10 cellular contexts compared by ENCODE assay signal in the genomic region with DNA sequence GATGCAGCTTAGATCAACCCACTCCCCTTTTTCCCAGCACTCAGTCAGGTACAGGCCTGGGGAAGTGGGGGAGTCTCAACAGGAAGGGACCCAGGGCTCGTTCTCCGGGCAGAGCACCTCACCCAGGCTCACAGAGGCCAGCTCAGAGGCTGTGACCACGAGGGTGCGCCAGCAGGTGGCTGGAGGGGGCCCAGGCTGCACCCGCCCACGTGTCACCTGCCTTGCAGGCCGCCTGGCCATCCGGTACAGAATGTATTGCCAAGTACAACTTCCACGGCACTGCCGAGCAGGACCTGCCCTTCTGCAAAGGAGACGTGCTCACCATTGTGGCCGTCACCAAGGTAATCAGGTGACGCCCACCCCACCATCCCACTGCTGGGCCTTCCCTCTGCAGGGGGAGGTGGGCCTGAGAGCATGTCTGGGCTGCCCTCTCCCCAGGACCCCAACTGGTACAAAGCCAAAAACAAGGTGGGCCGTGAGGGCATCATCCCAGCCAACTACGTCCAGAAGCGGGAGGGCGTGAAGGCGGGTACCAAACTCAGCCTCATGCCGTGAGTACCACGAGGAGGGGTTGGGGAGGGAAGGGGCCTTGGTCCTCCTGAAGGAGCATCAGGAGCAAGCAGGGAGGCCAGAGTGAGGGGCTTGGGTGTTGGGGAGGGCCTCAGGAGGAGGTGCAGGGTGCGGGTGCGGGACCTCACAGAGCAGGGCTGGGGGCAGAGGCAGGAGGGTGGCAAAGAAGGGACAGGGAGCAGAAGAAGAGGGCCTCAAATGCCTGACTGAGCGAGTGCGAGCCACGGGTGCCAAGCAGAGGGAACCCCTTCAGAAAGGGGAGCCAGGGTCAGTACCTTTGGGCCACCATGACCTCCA. TPM values are rescaled to one million over a fixed set of nuclear protein-coding genes. Genes with fewer than 3 reads are reported as not detected.
A peak's percentile ranks its signal among the peaks of the same experiment; 100 is the strongest.
DNase-seq lines count a peak whose midpoint lies in the region; ATAC-seq, FAIRE-seq and TF ChIP-seq lines count a peak whose summit lies in the region.
"Had no signal": no experiment of that assay in that cellular context is flagged by ENCODE, and none has a peak within 500 bp of the region (broad histone marks: within the 10 kb centered on the region; RNA-seq: fewer than 3 reads in every experiment).

No MANE protein-coding gene starts in this region.

- ATAC-seq in HG02798 (IDR thresholded peaks at IDR 0.05; ENCODE audit: poor library complexity, unreplicated experiment) (peak; percentile 32), mucosa of descending colon (peak; percentile 59), HG03135 (IDR thresholded peaks at IDR 0.05; ENCODE audit: unreplicated experiment) (no peak)

- TF ChIP-seq CTCF in astrocyte (IDR thresholded peaks at IDR 0.05; ENCODE audit: insufficient read depth, low read depth, low read length) (no peak), mucosa of descending colon (IDR thresholded peaks at IDR 0.05) (no peak), lower leg skin (IDR thresholded peaks at IDR 0.05) (no peak)

- no peak overlapping the region for H3K18ac ChIP-seq in trophoblast cell (ENCODE audit: low read length)

- H3K9me3 Mint-ChIP-seq in CD4-positive, alpha-beta memory T cell, result no peaks in the 10 kb centered on the region
- H3K9me3 Mint-ChIP-seq in astrocyte (ENCODE audit: unreplicated experiment), result no peaks in the 10 kb centered on the region

- no peak overlapping the region for H4K8ac ChIP-seq in trophoblast cell (ENCODE audit: low read depth, low read length)

- H2BK12ac ChIP-seq in trophoblast cell (ENCODE audit: low read length), result no peak overlapping the region

- peaks cover 69% of the 10 kb centered on the region for H3K4me1 ChIP-seq in CD4-positive, alpha-beta memory T cell (ENCODE audit: insufficient read depth, low read length)
- H3K4me1 ChIP-seq in astrocyte (ENCODE audit: insufficient read depth, low read length) (no peaks in the 10 kb centered on the region), mucosa of descending colon (ENCODE audit: low read depth) (peaks cover 15% of the 10 kb centered on the region), trophoblast cell (ENCODE audit: control insufficient read depth in 1 of 2, insufficient read depth in 2 of 2, low read length in 2 of 2) (no peaks in the 10 kb centered on the region)

- no peak overlapping the region for H3K23ac ChIP-seq in trophoblast cell (ENCODE audit: low read length)

- peak overlapping the region; percentile 83 to 97 (median 91) for H3K27ac Mint-ChIP-seq in CD4-positive, alpha-beta memory T cell
- H3K27ac Mint-ChIP-seq in astrocyte (ENCODE audit: unreplicated experiment), result no peak overlapping the region
- H3K27ac Mint-ChIP-seq: progenitor cell of endocrine pancreas had no signal

- H4K91ac ChIP-seq in trophoblast cell (ENCODE audit: low read depth, low read length), result no peak overlapping the region

- WGBS in trophoblast cell (ENCODE audit: extremely low coverage, insufficient coverage, insufficient read length), result no CpG with 5 or more reads among the region's 25 CpGs
- WGBS in lower leg skin, 2 donors, result 85 to 92% methylated on average over 19 to 22 of the region's 25 CpGs

- H4K12ac ChIP-seq in trophoblast cell (ENCODE audit: low read depth, low read length), result no peak overlapping the region

- H3K4me3 ChIP-seq in CD4-positive, alpha-beta memory T cell (ENCODE audit: low read length in 2 of 2), result no peak overlapping the region
- H3K4me3 ChIP-seq in astrocyte (ENCODE audit: insufficient read depth, low read depth, low read length) (no peak overlapping the region), mucosa of descending colon (no peak overlapping the region), trophoblast cell (ENCODE audit: low read depth, low read length) (no peak overlapping the region), lower leg skin (ENCODE audit: low read depth, poor library complexity, severe bottlenecking) (no peak overlapping the region)

- no peak overlapping the region for H2BK5ac ChIP-seq in trophoblast cell (ENCODE audit: low read depth, low read length, poor library complexity)

- no peak for DNase-seq in CD4-positive, alpha-beta memory T cell
- no peak for DNase-seq in astrocyte (ENCODE audit: low read depth)
- DNase-seq in mucosa of descending colon, result peak; percentile 57 to 82 (median 72)
- DNase-seq in trophoblast cell, result no peak
- no peak for DNase-seq in lower leg skin (ENCODE audit: low spot score in 2 of 2)
- DNase-seq in HEK293T (ENCODE audit: extremely low spot score), result no peak
- DNase-seq: cortex of kidney had no signal

- peaks cover 68% of the 10 kb centered on the region for H4K20me1 ChIP-seq in astrocyte (ENCODE audit: insufficient read depth, low read length)

- no peak overlapping the region for H2AK5ac ChIP-seq in trophoblast cell (ENCODE audit: low read length)

- no peak for TF ChIP-seq POLR2A in lower leg skin (IDR thresholded peaks at IDR 0.05)

- H2AFZ ChIP-seq in astrocyte (ENCODE audit: low read depth, low read length) (no peak overlapping the region), trophoblast cell (ENCODE audit: insufficient read depth, low read length, poor library complexity) (no peak overlapping the region)

- no peak overlapping the region for H3K9ac ChIP-seq in astrocyte (ENCODE audit: low read length)
- no peak overlapping the region for H3K9ac ChIP-seq in trophoblast cell (ENCODE audit: low read length)

- H3K14ac ChIP-seq in trophoblast cell (ENCODE audit: low read length), result no peak overlapping the region

- peaks cover 34 to 68% (median 48%) of the 10 kb centered on the region in 4 donors for H3K4me1 Mint-ChIP-seq in CD4-positive, alpha-beta memory T cell
- H3K4me1 Mint-ChIP-seq in astrocyte (ENCODE audit: low read depth, unreplicated experiment), result peaks cover 6% of the 10 kb centered on the region

- no peak for FAIRE-seq in astrocyte (lab: Jason Lieb, UNC)

- no peaks in the 10 kb centered on the region for H3K27me3 Mint-ChIP-seq in CD4-positive, alpha-beta memory T cell
- H3K27me3 Mint-ChIP-seq in astrocyte (ENCODE audit: low read depth, unreplicated experiment), result no peaks in the 10 kb centered on the region
- H3K27me3 Mint-ChIP-seq: progenitor cell of endocrine pancreas had no signal

- H3K27me3 ChIP-seq in CD4-positive, alpha-beta memory T cell (ENCODE audit: insufficient read depth, low read length), result no peaks in the 10 kb centered on the region
- no peaks in the 10 kb centered on the region for H3K27me3 ChIP-seq in astrocyte (ENCODE audit: insufficient read depth, low read length)
- no peaks in the 10 kb centered on the region for H3K27me3 ChIP-seq in trophoblast cell (ENCODE audit: insufficient read depth, low read length)

- peak overlapping the region; percentile 84 for H3K27ac ChIP-seq in CD4-positive, alpha-beta memory T cell (ENCODE audit: low read depth, low read length)
- H3K27ac ChIP-seq in astrocyte (ENCODE audit: low read depth, low read length), result no peak overlapping the region
- no peak overlapping the region for H3K27ac ChIP-seq in trophoblast cell (ENCODE audit: low read depth, low read length)

- peaks cover 48% of the 10 kb centered on the region for H3K36me3 ChIP-seq in CD4-positive, alpha-beta memory T cell (ENCODE audit: insufficient read depth, low read length)
- H3K36me3 ChIP-seq in astrocyte (ENCODE audit: insufficient read depth, low read length) (peaks cover 6% of the 10 kb centered on the region), mucosa of descending colon (ENCODE audit: low read depth) (peaks cover 9% of the 10 kb centered on the region), trophoblast cell (ENCODE audit: control insufficient read depth in 1 of 2, insufficient read depth in 2 of 2, low read length in 2 of 2) (peaks cover 53 to 55% of the 10 kb centered on the region in 2 experiments)

- peak overlapping the region in 3 of 8 donors; percentile 29 to 43 (median 40) for H3K4me3 Mint-ChIP-seq in CD4-positive, alpha-beta memory T cell
- peak overlapping the region; percentile 50 for H3K4me3 Mint-ChIP-seq in astrocyte (ENCODE audit: unreplicated experiment)

- no peak overlapping the region for H3K4ac ChIP-seq in trophoblast cell (ENCODE audit: low read depth, low read length)

- CTCF ChIA-PET in CD4-positive, alpha-beta memory T cell (lab: Charles Lee; ENCODE audit: partially characterized antibody), result interaction anchor here (0.9 to 36.4 kb wide), 12 partner anchors 9 to 165 kb away, joined by 3 to 1908 read pairs (median 4); a partner anchor contains a TSS
- CTCF ChIA-PET in HEK293T (lab: Yijun Ruan, JAX), result interaction anchor here (0.9 to 1.5 kb wide), 10 partner anchors 11 to 167 kb away, joined by 3 to 11 read pairs (median 6); no protein-coding TSS in a partner anchor

- peaks cover 21 to 68% of the 10 kb centered on the region in 2 donors for H3K36me3 Mint-ChIP-seq in CD4-positive, alpha-beta memory T cell
- peaks cover 2% of the 10 kb centered on the region for H3K36me3 Mint-ChIP-seq in astrocyte (ENCODE audit: low read depth, unreplicated experiment)

- POLR2A ChIA-PET in CD4-positive, alpha-beta memory T cell (lab: Charles Lee; ENCODE audit: partially characterized antibody), result interaction anchor here (1.3 to 23.0 kb wide), 2 partner anchors 18 to 102 kb away, joined by 5 to 1342 read pairs; a partner anchor contains a TSS
- POLR2A ChIA-PET in HEK293T (lab: Yijun Ruan, JAX), result no interaction called here

- no peak overlapping the region for H2BK120ac ChIP-seq in trophoblast cell (ENCODE audit: insufficient read depth, low read length, poor library complexity)

- H3K79me2 ChIP-seq in astrocyte (ENCODE audit: insufficient read depth, low read length) (peaks cover 53% of the 10 kb centered on the region), trophoblast cell (ENCODE audit: control insufficient read depth, insufficient read depth, low read length, poor library complexity) (no peaks in the 10 kb centered on the region)

- H3K79me1 ChIP-seq in trophoblast cell (ENCODE audit: low read length), result no peaks in the 10 kb centered on the region

- intact Hi-C loops in CD4-positive, alpha-beta memory T cell (cut with micrococcal nuclease), result no loop called here
- intact Hi-C loops in mucosa of descending colon (cut with DNase I, micrococcal nuclease) (no loop called here), lower leg skin (cut with DNase I; ENCODE audit: low total_unique reads) (no loop called here)

- no peak overlapping the region for H3K4me2 ChIP-seq in astrocyte (ENCODE audit: low read length)
- no peak overlapping the region for H3K4me2 ChIP-seq in trophoblast cell (ENCODE audit: low read length)

- H3K9me3 ChIP-seq in CD4-positive, alpha-beta memory T cell (ENCODE audit: control insufficient read depth in 1 of 2, low read length in 2 of 2), result no peaks in the 10 kb centered on the region
- H3K9me3 ChIP-seq in astrocyte (ENCODE audit: insufficient read depth, low read depth, low read length), result no peaks in the 10 kb centered on the region
- no peaks in the 10 kb centered on the region for H3K9me3 ChIP-seq in mucosa of descending colon
- H3K9me3 ChIP-seq in trophoblast cell (ENCODE audit: insufficient read depth, low read depth, low read length), result no peaks in the 10 kb centered on the region

RNA-seq across cellular contexts. Expression of a gene that starts 14.0 kb away (rescaled TPM):
- under 1 TPM; 0.23 to 0.39 TPM for total RNA-seq in CD4-positive, alpha-beta memory T cell
- not detected for polyA plus RNA-seq in CD4-positive, alpha-beta memory T cell
- total RNA-seq in astrocyte (0.32 TPM in 1 of 2 replicates, not detected in the other), mucosa of descending colon (under 1 TPM; 0.32 to 0.60 (median 0.55) TPM), lower leg skin (1 to 10 TPM in 1 of 4 donors, under 1 TPM in 1, not detected in 2; 0.29 to 1.3 TPM)
- not detected in 2 replicates for polyA plus RNA-seq in trophoblast cell (2013)
- total RNA-seq: progenitor cell of endocrine pancreas had no signal

RNA-seq across cellular contexts. Expression of a gene that starts 16.7 kb away (rescaled TPM):
- 100 to 1,000 TPM; 234 to 247 TPM for total RNA-seq in CD4-positive, alpha-beta memory T cell
- 100 to 1,000 TPM in 1 of 2 donors, 10 to 100 TPM in 1; 72.5 to 125 TPM for polyA plus RNA-seq in CD4-positive, alpha-beta memory T cell
- total RNA-seq in astrocyte (45.4 and 49.8 TPM in 2 replicates), mucosa of descending colon (100 to 1,000 TPM in 1 of 3 donors, 10 to 100 TPM in 2; 66.2 to 103 (median 90.5) TPM), lower leg skin (10 to 100 TPM; 37.6 to 47.3 (median 45.4) TPM)
- polyA plus RNA-seq in trophoblast cell (2013), result 25.3 and 25.5 TPM in 2 replicates

RNA-seq across cellular contexts. Expression of a gene that starts 27.8 kb away (rescaled TPM):
- not detected for total RNA-seq in CD4-positive, alpha-beta memory T cell
- polyA plus RNA-seq in CD4-positive, alpha-beta memory T cell, result not detected
- not detected in 2 replicates for total RNA-seq in astrocyte
- under 1 TPM in 2 of 3 donors, not detected in 1; 0.16 to 0.19 TPM for total RNA-seq in mucosa of descending colon
- polyA plus RNA-seq in trophoblast cell (2013), result 0.03 TPM in 2 replicates
- total RNA-seq in lower leg skin, result under 1 TPM; 0.17 to 0.84 (median 0.28) TPM
- total RNA-seq: progenitor cell of endocrine pancreas had no signal

RNA-seq across cellular contexts. Expression of a gene that starts 44.3 kb away (rescaled TPM):
- total RNA-seq in CD4-positive, alpha-beta memory T cell, result 10 to 100 TPM; 84.9 to 88.3 TPM
- polyA plus RNA-seq in CD4-positive, alpha-beta memory T cell, result 10 to 100 TPM; 33.6 to 38.5 TPM
- 14.2 and 15.6 TPM in 2 replicates for total RNA-seq in astrocyte
- 10 to 100 TPM; 66.5 to 89.3 (median 73.1) TPM for total RNA-seq in mucosa of descending colon
- 9.3 and 10.1 TPM in 2 replicates for polyA plus RNA-seq in trophoblast cell (2013)
- total RNA-seq in lower leg skin, result 100 to 1,000 TPM; 108 to 189 (median 123) TPM

RNA-seq across cellular contexts. Expression of a gene that starts 50.0 kb away (rescaled TPM):
- not detected for total RNA-seq in CD4-positive, alpha-beta memory T cell
- polyA plus RNA-seq in CD4-positive, alpha-beta memory T cell, result not detected
- not detected in 2 replicates for total RNA-seq in astrocyte
- total RNA-seq in mucosa of descending colon, result not detected
- not detected in 2 replicates for polyA plus RNA-seq in trophoblast cell (2013)
- not detected for total RNA-seq in lower leg skin
- total RNA-seq: progenitor cell of endocrine pancreas had no signal

Comparison
In these comparisons a context has a peak if more than half of its experiments do, and no peak if none do; other contexts are left out.
1. DNase-seq: peak in mucosa of descending colon (3 of 3); none in CD4-positive, alpha-beta memory T cell (0 of 5), astrocyte (single experiment), trophoblast cell (0 of 2), lower leg skin (0 of 2) and HEK293T (single experiment).